In the genomic region with DNA sequence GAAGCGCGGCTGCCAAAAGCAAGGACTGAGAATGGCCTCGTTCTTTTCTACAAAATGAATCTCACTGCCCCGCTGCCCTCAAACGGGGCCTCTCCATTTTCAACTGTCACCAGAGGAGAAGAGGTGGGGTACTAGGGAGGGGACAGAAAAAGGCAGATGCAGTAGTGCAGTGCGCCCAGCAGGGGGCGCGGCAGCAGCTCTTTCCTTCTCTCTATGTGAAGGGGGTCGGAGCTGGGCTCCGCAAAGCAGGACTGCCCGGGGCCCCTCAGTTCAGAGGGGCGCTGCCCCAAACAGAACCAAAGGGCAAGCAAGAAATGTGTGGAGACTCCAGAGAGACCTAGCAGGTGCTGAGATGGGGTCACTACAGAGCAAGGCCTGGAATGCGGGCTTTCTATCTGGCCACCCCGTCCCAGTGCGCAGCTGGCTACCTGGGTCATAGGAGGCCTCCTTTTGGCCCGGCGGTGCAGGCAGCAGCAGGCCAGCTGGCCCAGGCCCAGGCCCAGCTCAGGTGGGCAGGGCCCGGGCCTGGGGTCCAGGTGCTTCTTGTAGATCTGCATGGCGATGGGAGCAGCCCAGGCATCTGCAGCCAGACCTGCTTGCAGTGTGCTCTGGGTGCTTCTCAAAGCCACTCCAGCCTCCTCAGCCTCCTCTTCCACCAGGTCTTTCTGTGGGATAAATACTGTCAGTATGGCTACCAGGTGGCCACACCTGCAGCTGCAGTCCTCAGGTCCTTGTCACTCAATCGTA, we compare ENCODE assay signal across 8 cellular contexts. TPM values are rescaled to one million over a fixed set of nuclear protein-coding genes. Genes with fewer than 3 reads are reported as not detected.
DNase-seq lines count a peak whose midpoint lies in the region; ATAC-seq, FAIRE-seq and TF ChIP-seq lines count a peak whose summit lies in the region.

No MANE protein-coding gene starts in this region.

- no peak overlapping the region; the same call in 1 of the 2 replicates for H4K8ac ChIP-seq in H1 (ENCODE audit: extremely low read depth, insufficient read depth, low read length)

- peak; percentile 31 for DNase-seq in NCI-H1092 treated with DMSO at 0.1 percent for 48 hours (lab: John Stamatoyannopoulos, UW)
- no peak for DNase-seq in NCI-H1092 (lab: John Stamatoyannopoulos, UW)
- peak; percentile 81 for DNase-seq in Karpas-422
- peak; percentile 58 for DNase-seq in activated CD4-positive, alpha-beta T cell treated with anti-CD3 and anti-CD28 coated beads for 48 hours
- DNase-seq in H1 (ENCODE audit: low read depth in 1 of 2, low spot score in 2 of 2): peak in 1 of 2 experiments; percentile 72
- DNase-seq in naive thymus-derived CD4-positive, alpha-beta T cell: peak; percentile 24 to 66 (median 47)

- no peak overlapping the region for H3K4me3 ChIP-seq in Karpas-422 (ENCODE audit: low read length)
- no peak overlapping the region for H3K4me3 ChIP-seq in H1 (ENCODE audit: extremely low read depth in 1 of 4, insufficient read depth in 2 of 4, low read depth in 3 of 4, low read length in 4 of 4)
- no peak overlapping the region for H3K4me3 ChIP-seq in naive thymus-derived CD4-positive, alpha-beta T cell (ENCODE audit: low read length)

- H3K9me3 ChIP-seq in Karpas-422 (ENCODE audit: low read length) (no peaks in the 10 kb centered on the region), H1 (ENCODE audit: insufficient read depth in 2 of 2, low read depth in 1 of 2, low read length in 1 of 2) (no peaks in the 10 kb centered on the region)
- no peaks in the 10 kb centered on the region for H3K9me3 ChIP-seq in naive thymus-derived CD4-positive, alpha-beta T cell (ENCODE audit: control insufficient read depth in 2 of 3, low read length in 3 of 3)

- no peak overlapping the region for H2BK20ac ChIP-seq in H1 (ENCODE audit: low read length)

- intact Hi-C loops in naive thymus-derived CD4-positive, alpha-beta T cell (cut with micrococcal nuclease): loop anchor here (1.0 to 5.0 kb wide), 5 partner anchors 37 to 521 kb away; a partner anchor contains a TSS

- H3K9me3 Mint-ChIP-seq in naive thymus-derived CD4-positive, alpha-beta T cell: no peaks in the 10 kb centered on the region

- H2AK5ac ChIP-seq in H1 (ENCODE audit: low read depth, low read length): no peak overlapping the region

- POLR2A ChIA-PET in H1 (lab: Charles Lee; ENCODE audit: partially characterized antibody): interaction anchor here (0.8 to 2.9 kb wide), 7 partner anchors 10 to 84 kb away, joined by 3 to 15 read pairs (median 5); a partner anchor contains a TSS
- POLR2A ChIA-PET in naive thymus-derived CD4-positive, alpha-beta T cell (lab: Charles Lee): interaction anchor here (0.6 to 3.0 kb wide), 6 partner anchors 12 to 81 kb away, joined by 3 to 12 read pairs (median 4); a partner anchor contains a TSS

- H3K4me1 Mint-ChIP-seq in naive thymus-derived CD4-positive, alpha-beta T cell: peaks cover 0 to 17% (median 8%) of the 10 kb centered on the region in 7 donors

- no peaks in the 10 kb centered on the region for H3K9me2 ChIP-seq in Karpas-422 (replicated peaks; ENCODE audit: insufficient read depth, low read length)

- no peak overlapping the region for H4K91ac ChIP-seq in H1 (replicated peaks; ENCODE audit: insufficient read length, low read length)

- H2BK5ac ChIP-seq in H1 (ENCODE audit: low read depth, low read length): no peak overlapping the region

- no peak overlapping the region for H3K23ac ChIP-seq in H1 (ENCODE audit: insufficient read length)

- H3K79me1 ChIP-seq in H1 (ENCODE audit: low read depth, low read length): no peaks in the 10 kb centered on the region

- no peak overlapping the region for H2AFZ ChIP-seq in Karpas-422 (ENCODE audit: low read length)
- H2AFZ ChIP-seq in H1 (ENCODE audit: low read length): no peak overlapping the region

- H3K4me3 Mint-ChIP-seq in naive thymus-derived CD4-positive, alpha-beta T cell: no peak overlapping the region

- H4K5ac ChIP-seq in H1 (ENCODE audit: insufficient read length, low read depth, low read length): no peak overlapping the region

- no peak overlapping the region for H2BK120ac ChIP-seq in H1 (replicated peaks; ENCODE audit: low read depth, low read length)

- H3K4ac ChIP-seq in H1 (replicated peaks; ENCODE audit: insufficient read length, low read depth, low read length): no peak overlapping the region

- no peak for FAIRE-seq in H1 (lab: Jason Lieb, UNC)

- TF ChIP-seq RAD21 in H1 (IDR thresholded peaks at IDR 0.05 in 1 of 2, conservative IDR thresholded peaks at IDR 0.05 in 1 of 2; ENCODE audit: low read depth in 2 of 2, low read length in 2 of 2): peak; percentile 59 to 62

- no peak overlapping the region for H3K14ac ChIP-seq in H1 (ENCODE audit: insufficient read length)

- H3K4me2 ChIP-seq in Karpas-422 (ENCODE audit: low read depth, low read length, poor library complexity, severe bottlenecking) (no peak overlapping the region), H1 (ENCODE audit: insufficient read depth in 1 of 2, low read depth in 2 of 2, low read length in 2 of 2) (no peak overlapping the region)

- no peak overlapping the region for H3K27ac ChIP-seq in Karpas-422 (ENCODE audit: low read length)
- no peak overlapping the region for H3K27ac ChIP-seq in H1 (ENCODE audit: low read depth, low read length)
- no peak overlapping the region for H3K27ac ChIP-seq in naive thymus-derived CD4-positive, alpha-beta T cell (ENCODE audit: low read depth, low read length)

- ATAC-seq in naive thymus-derived CD4-positive, alpha-beta T cell: peak; percentile 83
- ATAC-seq in HG02938 (IDR thresholded peaks at IDR 0.05; ENCODE audit: unreplicated experiment): no peak
- no peak for ATAC-seq in HG03139 (IDR thresholded peaks at IDR 0.05; ENCODE audit: unreplicated experiment)

- H3K23me2 ChIP-seq in H1 (ENCODE audit: low read depth, low read length): no peaks in the 10 kb centered on the region

- CTCF ChIA-PET in H1 (lab: Charles Lee; ENCODE audit: partially characterized antibody): interaction anchor here (0.8 to 4.1 kb wide), 25 partner anchors 9 to 227 kb away, joined by 3 to 29 read pairs (median 5); a partner anchor contains a TSS
- CTCF ChIA-PET in naive thymus-derived CD4-positive, alpha-beta T cell (lab: Charles Lee): interaction anchor here (0.7 to 1.6 kb wide), 7 partner anchors 9 to 1072 kb away, joined by 3 to 5 read pairs (median 3); no protein-coding TSS in a partner anchor

- H3K79me2 ChIP-seq in Karpas-422 (ENCODE audit: low read length) (peaks cover 14% of the 10 kb centered on the region), H1 (ENCODE audit: control insufficient read depth in 1 of 2, insufficient read depth in 2 of 2, low read length in 2 of 2) (no peaks in the 10 kb centered on the region)

- H3K36me3 ChIP-seq in Karpas-422 (ENCODE audit: insufficient read depth, low read length) (peaks cover 3% of the 10 kb centered on the region; the same call in 1 of the 2 replicates), H1 (ENCODE audit: control insufficient read depth in 2 of 4, insufficient read depth in 4 of 4, low read length in 3 of 4) (peaks cover 2 to 11% (median 7%) of the 10 kb centered on the region in 4 experiments; a peak in 3 of 8 replicates)
- peaks cover 0 to 40% (median 0%) of the 10 kb centered on the region in 3 experiments for H3K36me3 ChIP-seq in naive thymus-derived CD4-positive, alpha-beta T cell (ENCODE audit: control insufficient read depth in 2 of 3, insufficient read depth in 3 of 3, low read length in 3 of 3)

- no peak overlapping the region for H2BK12ac ChIP-seq in H1 (ENCODE audit: low read depth, low read length)

- H3K27me3 ChIP-seq in Karpas-422 (ENCODE audit: low read length) (no peaks in the 10 kb centered on the region), H1 (replicated peaks in 1 of 4; ENCODE audit: control insufficient read depth in 3 of 4, extremely low read depth in 1 of 4, insufficient read depth in 3 of 4, low read length in 3 of 4) (no peaks in the 10 kb centered on the region)
- no peaks in the 10 kb centered on the region for H3K27me3 ChIP-seq in naive thymus-derived CD4-positive, alpha-beta T cell (ENCODE audit: control insufficient read depth in 2 of 2, insufficient read depth in 2 of 2, low read length in 2 of 2)

- peak in 2 of 3 experiments; percentile 62 to 63; a peak in 3 of 4 replicates for TF ChIP-seq CTCF in H1 (IDR thresholded peaks at IDR 0.05; ENCODE audit: control extremely low read depth in 1 of 3, insufficient read depth in 1 of 3, low read depth in 1 of 3, low read length in 3 of 3)

- H3K4me1 ChIP-seq in Karpas-422 (ENCODE audit: low read length): peaks cover 7% of the 10 kb centered on the region
- H3K4me1 ChIP-seq in H1 (replicated peaks in 1 of 4; ENCODE audit: control insufficient read depth in 3 of 4, insufficient read depth in 4 of 4, low read length in 3 of 4): peaks cover 0 to 7% (median 3%) of the 10 kb centered on the region in 4 experiments; a peak in 4 of 7 replicates
- no peaks in the 10 kb centered on the region for H3K4me1 ChIP-seq in naive thymus-derived CD4-positive, alpha-beta T cell (ENCODE audit: control insufficient read depth in 2 of 2, insufficient read depth in 2 of 2, low read length in 2 of 2)

- no peak for TF ChIP-seq EP300 in H1 (IDR thresholded peaks at IDR 0.05; ENCODE audit: borderline replicate concordance in 1 of 2, low read depth in 2 of 2, low read length in 2 of 2)

- 78% methylated on average over 12 of the region's 20 CpGs; no CpG with 5 or more reads in 1 of the 2 experiments for WGBS in H1 (ENCODE audit: extremely low coverage in 1 of 2, insufficient coverage in 1 of 2, insufficient read length in 1 of 2, insufficient replicate concordance in 2 of 2, low coverage in 1 of 2, low lambda C conversion rate in 2 of 2, missing lambda C conversion rate in 1 of 2), 2 experiments

- TF ChIP-seq POLR2A in H1 (IDR thresholded peaks at IDR 0.05; ENCODE audit: control extremely low read depth in 1 of 2, low read depth in 2 of 2, low read length in 2 of 2): no peak

- no peak overlapping the region for H2BK15ac ChIP-seq in H1 (ENCODE audit: low read length)

- H3K9ac ChIP-seq in Karpas-422 (ENCODE audit: low read length): no peak overlapping the region
- no peak overlapping the region for H3K9ac ChIP-seq in H1 (replicated peaks in 1 of 4; ENCODE audit: extremely low read depth in 1 of 4, low read depth in 3 of 4, low read length in 3 of 4)

- no peaks in the 10 kb centered on the region for H3K27me3 Mint-ChIP-seq in naive thymus-derived CD4-positive, alpha-beta T cell

- H3K36me3 Mint-ChIP-seq in naive thymus-derived CD4-positive, alpha-beta T cell: peaks cover 0 to 4% (median 0%) of the 10 kb centered on the region in 5 donors

- H4K20me1 ChIP-seq in Karpas-422 (ENCODE audit: insufficient read depth, low read depth, low read length): peaks cover 5% of the 10 kb centered on the region; the same call in 1 of the 2 replicates
- no peaks in the 10 kb centered on the region for H4K20me1 ChIP-seq in H1 (replicated peaks in 1 of 2; ENCODE audit: control insufficient read depth in 1 of 2, insufficient read depth in 2 of 2, low read length in 2 of 2)

- peak overlapping the region in 4 of 9 donors; percentile 12 to 84 (median 68) for H3K27ac Mint-ChIP-seq in naive thymus-derived CD4-positive, alpha-beta T cell

- H3K18ac ChIP-seq in H1 (ENCODE audit: extremely low read depth, low read length): no peak overlapping the region

- H3K56ac ChIP-seq in H1 (replicated peaks; ENCODE audit: insufficient read length, low read depth, low read length): no peak overlapping the region

RNA-seq across cellular contexts. Expression of a gene that starts 5.9 kb away (rescaled TPM):
- total RNA-seq in Karpas-422 (2014; rRNA removed; shearing (Covaris generic); ENCODE audit: low replicate concordance): 76.0 and 131 TPM in 2 replicates
- total RNA-seq in H1 (2021; fragmentation: NEBNext Ultra II Directional; extraction: Animal tissue kit (Norgen Biotek cat#: 25700)): 41.7 and 47.2 TPM in 2 replicates
- 26.6 and 34.7 TPM in 2 replicates for polyA plus RNA-seq in H1 (2011; rRNA removed)
- 30.0 TPM for polyA plus RNA-seq in H1 (2011; cell fraction: cytosol; rRNA removed)
- 48.0 TPM for polyA plus RNA-seq in H1 (2011; cell fraction: nucleus; rRNA removed)
- 42.4 to 74.0 TPM (median 70.1 TPM) in 4 replicates for polyA plus RNA-seq in H1 (2012, experiment 1 of 2)
- 60.7 TPM for polyA plus RNA-seq in H1 (2012, experiment 2 of 2)
- polyA plus RNA-seq in H1 (2013, experiment 1 of 2): 28.3 TPM
- polyA plus RNA-seq in H1 (2013, experiment 2 of 2): 25.9 TPM
- polyA minus RNA-seq in H1 (2011; rRNA and poly(A)+ RNA removed): 35.5 and 41.0 TPM in 2 replicates
- polyA minus RNA-seq in H1 (2011; cell fraction: cytosol; rRNA and poly(A)+ RNA removed): 54.9 TPM
- 27.7 TPM for polyA minus RNA-seq in H1 (2011; cell fraction: nucleus; rRNA and poly(A)+ RNA removed)
- 100 to 1,000 TPM in 2 of 5 experiments, 10 to 100 TPM in 3; 50.6 to 120 (median 61.6) TPM for total RNA-seq in naive thymus-derived CD4-positive, alpha-beta T cell
- 10 to 100 TPM; 20.0 to 47.2 TPM for polyA plus RNA-seq in naive thymus-derived CD4-positive, alpha-beta T cell

RNA-seq across cellular contexts. Expression of a gene that starts 41.2 kb away (rescaled TPM):
- total RNA-seq in Karpas-422 (2014; rRNA removed; shearing (Covaris generic); ENCODE audit: low replicate concordance): 1.5 and 3.9 TPM in 2 replicates
- total RNA-seq in H1 (2021; fragmentation: NEBNext Ultra II Directional; extraction: Animal tissue kit (Norgen Biotek cat#: 25700)): 2.7 and 5.0 TPM in 2 replicates
- polyA plus RNA-seq in H1 (2011; rRNA removed): 14.5 and 16.2 TPM in 2 replicates
- 9.8 TPM for polyA plus RNA-seq in H1 (2011; cell fraction: cytosol; rRNA removed)
- polyA plus RNA-seq in H1 (2011; cell fraction: nucleus; rRNA removed): 11.4 TPM
- 3.3 to 5.5 TPM (median 4.3 TPM) in 4 replicates for polyA plus RNA-seq in H1 (2012, experiment 1 of 2)
- 4.9 TPM for polyA plus RNA-seq in H1 (2012, experiment 2 of 2)
- polyA plus RNA-seq in H1 (2013, experiment 1 of 2): 5.0 TPM
- polyA plus RNA-seq in H1 (2013, experiment 2 of 2): 5.3 TPM
- polyA minus RNA-seq in H1 (2011; rRNA and poly(A)+ RNA removed): 5.1 and 5.4 TPM in 2 replicates
- polyA minus RNA-seq in H1 (2011; cell fraction: cytosol; rRNA and poly(A)+ RNA removed): 2.9 TPM
- polyA minus RNA-seq in H1 (2011; cell fraction: nucleus; rRNA and poly(A)+ RNA removed): 3.2 TPM
- 10 to 100 TPM in 2 of 5 experiments, 1 to 10 TPM in 3; 1.4 to 13.4 (median 7.1) TPM for total RNA-seq in naive thymus-derived CD4-positive, alpha-beta T cell
- 10 to 100 TPM in 1 of 2 donors, 1 to 10 TPM in 1; 10.0 to 22.7 TPM for polyA plus RNA-seq in naive thymus-derived CD4-positive, alpha-beta T cell

RNA-seq across cellular contexts. Expression of a gene that starts 42.2 kb away (rescaled TPM):
- total RNA-seq in Karpas-422 (2014; rRNA removed; shearing (Covaris generic); ENCODE audit: low replicate concordance): 16.8 and 29.4 TPM in 2 replicates
- 117 and 120 TPM in 2 replicates for total RNA-seq in H1 (2021; fragmentation: NEBNext Ultra II Directional; extraction: Animal tissue kit (Norgen Biotek cat#: 25700))
- polyA plus RNA-seq in H1 (2011; rRNA removed): 24.9 and 44.8 TPM in 2 replicates
- 19.1 TPM for polyA plus RNA-seq in H1 (2011; cell fraction: cytosol; rRNA removed)
- 58.3 TPM for polyA plus RNA-seq in H1 (2011; cell fraction: nucleus; rRNA removed)
- polyA plus RNA-seq in H1 (2012, experiment 1 of 2): 68.3 to 93.0 TPM (median 82.4 TPM) in 4 replicates
- 84.1 TPM for polyA plus RNA-seq in H1 (2012, experiment 2 of 2)
- 56.8 TPM for polyA plus RNA-seq in H1 (2013, experiment 1 of 2)
- 47.2 TPM for polyA plus RNA-seq in H1 (2013, experiment 2 of 2)
- 20.7 TPM in 2 replicates for polyA minus RNA-seq in H1 (2011; rRNA and poly(A)+ RNA removed)
- polyA minus RNA-seq in H1 (2011; cell fraction: cytosol; rRNA and poly(A)+ RNA removed): 67.4 TPM
- 37.2 TPM for polyA minus RNA-seq in H1 (2011; cell fraction: nucleus; rRNA and poly(A)+ RNA removed)
- 100 to 1,000 TPM in 1 of 5 experiments, 10 to 100 TPM in 4; 52.3 to 106 (median 67.2) TPM for total RNA-seq in naive thymus-derived CD4-positive, alpha-beta T cell
- 10 to 100 TPM in 1 of 2 donors, 1 to 10 TPM in 1; 6.6 to 15.0 TPM for polyA plus RNA-seq in naive thymus-derived CD4-positive, alpha-beta T cell
